In genomic region chr3:134350861-134351311, GRCh38 we compare ENCODE assay signal across 1 cellular context.
TF ChIP-seq lines count a peak whose summit lies in the region.

No MANE protein-coding gene starts in this region.

TF ChIP-seq in IMR-90, 13 proteins besides CTCF, POLR2A, EP300 and RAD21 (continued from another document):
- TF ChIP-seq USF2 (IDR thresholded peaks at IDR 0.05; ENCODE audit: low read depth, low read length) (no peak), BHLHE40 (IDR thresholded peaks at IDR 0.05; ENCODE audit: low read depth, low read length) (no peak), RFX5 (IDR thresholded peaks at IDR 0.05; ENCODE audit: low read depth, low read length) (no peak), FOS (IDR thresholded peaks at IDR 0.05; ENCODE audit: low read depth, low read length) (no peak), MAZ (IDR thresholded peaks at IDR 0.05; ENCODE audit: borderline replicate concordance, low read depth, low read length) (no peak), CEBPB (IDR thresholded peaks at IDR 0.05; ENCODE audit: low read depth, low read length) (no peak), CHD1 (IDR thresholded peaks at IDR 0.05; ENCODE audit: low read depth, low read length) (no peak)
